1 cellular context compared by ENCODE assay signal in genomic region chr6:82205793-82206425, GRCh38.
A peak's percentile ranks its signal among the peaks of the same experiment; 100 is the strongest.
TF ChIP-seq lines count a peak whose summit lies in the region.

No MANE protein-coding gene starts in this region.

TF ChIP-seq in K562, 482 proteins besides CTCF, POLR2A, EP300 and RAD21 (continued from another document and continues in another):
- TF ChIP-seq MTA3 (IDR thresholded peaks at IDR 0.05; ENCODE audit: borderline replicate concordance) (peak; percentile 55; the same call in 1 of the 2 replicates), MBD2 (IDR thresholded peaks at IDR 0.05; ENCODE audit: borderline replicate concordance, low read depth) (no peak), ESRRA (IDR thresholded peaks at IDR 0.05; ENCODE audit: borderline replicate concordance, low read depth) (no peak), TAF7 (tag; IDR thresholded peaks at IDR 0.05) (no peak), ZMIZ1 (IDR thresholded peaks at IDR 0.05; ENCODE audit: low read depth in 2 of 2, low read length in 2 of 2) (peak in 1 of 2 experiments; percentile 89; a peak in 2 of 4 replicates), USF1 (CRISPR knock-in tag; IDR thresholded peaks at IDR 0.05) (no peak), XRCC4 (IDR thresholded peaks at IDR 0.05; ENCODE audit: extremely low read depth, insufficient read depth, insufficient read length) (no peak), ZNF830 (CRISPR knock-in tag; IDR thresholded peaks at IDR 0.05) (no peak), ZNF324 (CRISPR knock-in tag; IDR thresholded peaks at IDR 0.05) (no peak), ZNF766 (CRISPR knock-in tag; conservative IDR thresholded peaks at IDR 0.05) (no peak), HNRNPL (IDR thresholded peaks at IDR 0.05; ENCODE audit: low read depth, low read length) (no peak), ZNF263 (CRISPR knock-in tag; IDR thresholded peaks at IDR 0.05; ENCODE audit: borderline replicate concordance) (no peak), BCL6 (CRISPR knock-in tag; IDR thresholded peaks at IDR 0.05) (no peak), ZNF436 (CRISPR knock-in tag; IDR thresholded peaks at IDR 0.05) (no peak), MED1 (CRISPR knock-in tag; IDR thresholded peaks at IDR 0.05; ENCODE audit: borderline replicate concordance) (no peak), ZNF316 (IDR thresholded peaks at IDR 0.05) (no peak), MGA (IDR thresholded peaks at IDR 0.05) (no peak), CHCHD3 (CRISPR knock-in tag; IDR thresholded peaks at IDR 0.05) (no peak), ZNF507 (tag; conservative IDR thresholded peaks at IDR 0.05) (no peak), ZNF740 (CRISPR knock-in tag; IDR thresholded peaks at IDR 0.05) (no peak), ZNF740 (tag; IDR thresholded peaks at IDR 0.05) (no peak), ZNF780A (CRISPR knock-in tag; IDR thresholded peaks at IDR 0.05) (no peak), FOXP1 (CRISPR knock-in tag; IDR thresholded peaks at IDR 0.05) (no peak), CREBBP (IDR thresholded peaks at IDR 0.05; ENCODE audit: low read depth, low read length) (no peak), RFX7 (CRISPR knock-in tag; IDR thresholded peaks at IDR 0.05) (no peak), PHF20 (IDR thresholded peaks at IDR 0.05; ENCODE audit: partially characterized antibody) (no peak), SMARCA5 (IDR thresholded peaks at IDR 0.05) (no peak), PURB (CRISPR knock-in tag; IDR thresholded peaks at IDR 0.05; ENCODE audit: low read depth) (no peak), TEAD4 (IDR thresholded peaks at IDR 0.05; ENCODE audit: low read length) (peak; percentile 88), TEAD4 (CRISPR knock-in tag; IDR thresholded peaks at IDR 0.05; ENCODE audit: borderline replicate concordance) (no peak), FOXJ2 (tag; IDR thresholded peaks at IDR 0.05) (0 out of 2 replicates have a peak, but pooled peaks have one; percentile 49), ZNF717 (CRISPR knock-in tag; IDR thresholded peaks at IDR 0.05) (no peak), ZNF518B (CRISPR knock-in tag; IDR thresholded peaks at IDR 0.05) (no peak), HBP1 (CRISPR knock-in tag; IDR thresholded peaks at IDR 0.05) (no peak), CREB1 (IDR thresholded peaks at IDR 0.05) (0 out of 2 replicates have a peak, but pooled peaks have one; percentile 27), CREB1 (CRISPR knock-in tag; IDR thresholded peaks at IDR 0.05) (no peak), DDX20 (tag; IDR thresholded peaks at IDR 0.05; ENCODE audit: low read depth) (no peak), ZNF280A (IDR thresholded peaks at IDR 0.05; ENCODE audit: low read depth, partially characterized antibody) (no peak), ZEB2 (IDR thresholded peaks at IDR 0.05) (no peak), TSC22D4 (tag; IDR thresholded peaks at IDR 0.05) (no peak)
